ENCODE assay signal across 2 cellular contexts in genomic region chr7:158803226-158803944, GRCh38.
TF ChIP-seq lines count a peak whose summit lies in the region.

No MANE protein-coding gene starts in this region.

TF ChIP-seq in A549, 52 proteins besides CTCF, POLR2A, EP300 and RAD21:
- TF ChIP-seq REST (IDR thresholded peaks at IDR 0.05) (no peak), CBX8 (IDR thresholded peaks at IDR 0.05) (no peak), RFX5 (IDR thresholded peaks at IDR 0.05) (no peak)
TF ChIP-seq in A549: peak in this region for 0.

TF ChIP-seq in HCT116, 20 proteins besides CTCF, POLR2A, EP300 and RAD21 (continued from another document):
- TF ChIP-seq ZBTB33 (IDR thresholded peaks at IDR 0.05; ENCODE audit: extremely low read depth, insufficient replicate concordance, low read length) = no peak
- no peak for TF ChIP-seq MAX (IDR thresholded peaks at IDR 0.05)
- no peak for TF ChIP-seq EZH2phosphoT487 (IDR thresholded peaks at IDR 0.05; ENCODE audit: borderline replicate concordance)
- no peak for TF ChIP-seq SP1 (IDR thresholded peaks at IDR 0.05; ENCODE audit: low read depth)
- no peak for TF ChIP-seq EGR1 (IDR thresholded peaks at IDR 0.05; ENCODE audit: low read depth)
- TF ChIP-seq REST (IDR thresholded peaks at IDR 0.05; ENCODE audit: low read depth) = no peak
- no peak for TF ChIP-seq SRF (IDR thresholded peaks at IDR 0.05; ENCODE audit: low read depth)
- TF ChIP-seq ELF1 (IDR thresholded peaks at IDR 0.05; ENCODE audit: borderline replicate concordance, low read depth) = no peak
- TF ChIP-seq ZNF274 (IDR thresholded peaks at IDR 0.05; ENCODE audit: low read depth, low read length) = no peak
- TF ChIP-seq EZH2 (IDR thresholded peaks at IDR 0.05) = no peak
